8 cellular contexts compared by ENCODE assay signal in genomic region chr2:64036343-64036742, GRCh38. TPM values are rescaled to one million over a fixed set of nuclear protein-coding genes. Genes with fewer than 3 reads are reported as not detected.
DNase-seq lines count a peak whose midpoint lies in the region; ATAC-seq and TF ChIP-seq lines count a peak whose summit lies in the region.

No MANE protein-coding gene starts in this region.

- TF ChIP-seq CTCF in chondrocyte (IDR thresholded peaks at IDR 0.05): no peak

- H3K4me3 Mint-ChIP-seq in effector memory CD8-positive, alpha-beta T cell: peak overlapping the region; percentile 19 to 64
- H3K4me3 Mint-ChIP-seq in chondrocyte (ENCODE audit: unreplicated experiment): no peak overlapping the region

- H3K27me3 Mint-ChIP-seq in effector memory CD8-positive, alpha-beta T cell: no peaks in the 10 kb centered on the region
- no peaks in the 10 kb centered on the region for H3K27me3 Mint-ChIP-seq in chondrocyte (ENCODE audit: low read depth)

- H3K4me1 Mint-ChIP-seq in effector memory CD8-positive, alpha-beta T cell (ENCODE audit: low read depth in 2 of 2): peaks cover 21 to 28% of the 10 kb centered on the region in 2 donors
- H3K4me1 Mint-ChIP-seq in chondrocyte (ENCODE audit: low read depth): peaks cover 9% of the 10 kb centered on the region

- peak overlapping the region; percentile 1 to 57 for H3K27ac Mint-ChIP-seq in effector memory CD8-positive, alpha-beta T cell
- no peak overlapping the region for H3K27ac Mint-ChIP-seq in chondrocyte (ENCODE audit: unreplicated experiment)

- peak; percentile 18 for DNase-seq in stimulated activated CD4-positive, alpha-beta T cell treated with anti-CD3 and anti-CD28 coated beads, Interleukin-2, amount 100 ng/mL, for 4 hours (ENCODE audit: low read depth)
- no peak for DNase-seq in stimulated activated CD4-positive, alpha-beta T cell treated with anti-CD3 and anti-CD28 coated beads, Interleukin-2, amount 100 ng/mL, for 48 hours
- DNase-seq in NOMO-1 (lab: John Stamatoyannopoulos, UW; ENCODE audit: unreplicated experiment in 2 of 2): peak; percentile 14 to 81
- peak in 1 of 3 experiments; percentile 10 for DNase-seq in effector memory CD8-positive, alpha-beta T cell
- DNase-seq in chondrocyte (ENCODE audit: low spot score): no peak
- DNase-seq in GOT3 (lab: John Stamatoyannopoulos, UW): no peak
- DNase-seq in NCI-H1105 treated with DMSO at 0.1 percent for 48 hours (lab: John Stamatoyannopoulos, UW): no peak

- peak; percentile 95 for ATAC-seq in HG02943 (IDR thresholded peaks at IDR 0.05; ENCODE audit: low read depth, unreplicated experiment)
- peak; percentile 99 for ATAC-seq in effector memory CD8-positive, alpha-beta T cell (replicated peaks)

- H3K36me3 Mint-ChIP-seq in effector memory CD8-positive, alpha-beta T cell (ENCODE audit: insufficient read depth): no peaks in the 10 kb centered on the region
- H3K36me3 Mint-ChIP-seq in chondrocyte (ENCODE audit: low read depth): no peaks in the 10 kb centered on the region

- H3K9me3 Mint-ChIP-seq in effector memory CD8-positive, alpha-beta T cell: no peaks in the 10 kb centered on the region
- no peaks in the 10 kb centered on the region for H3K9me3 Mint-ChIP-seq in chondrocyte (ENCODE audit: low read depth)

RNA-seq across cellular contexts. Expression of gene VPS54, which starts 17.1 kb away (rescaled TPM):
- total RNA-seq in chondrocyte: 14.1 to 18.5 TPM (median 15.0 TPM) in 3 replicates

Comparison
In these comparisons a context has a peak if more than half of its experiments do, and no peak if none do; other contexts are left out.
1. DNase-seq: peak in stimulated activated CD4-positive, alpha-beta T cell treated with anti-CD3 and anti-CD28 coated beads, Interleukin-2, amount 100 ng/mL, for 4 hours (single experiment) and NOMO-1 (2 of 2); none in stimulated activated CD4-positive, alpha-beta T cell treated with anti-CD3 and anti-CD28 coated beads, Interleukin-2, amount 100 ng/mL, for 48 hours (0 of 2), chondrocyte (single experiment), GOT3 (single experiment) and NCI-H1105 treated with DMSO at 0.1 percent for 48 hours (single experiment).